Comparison of ENCODE assay signal across 26 cellular contexts in genomic region chr9:134345737-134346136, GRCh38. TPM values are rescaled to one million over a fixed set of nuclear protein-coding genes. Genes with fewer than 3 reads are reported as not detected.
DNase-seq lines count a peak whose midpoint lies in the region; ATAC-seq, FAIRE-seq and TF ChIP-seq lines count a peak whose summit lies in the region.
"Had no signal": no experiment of that assay in that cellular context is flagged by ENCODE, and none has a peak within 500 bp of the region (broad histone marks: within the 10 kb centered on the region; RNA-seq: fewer than 3 reads in every experiment).

No MANE protein-coding gene starts in this region.

- no peaks in the 10 kb centered on the region for H3K27me3 ChIP-seq in H7 (ENCODE audit: control insufficient read depth, insufficient read depth, low read length)
- H3K27me3 ChIP-seq in K562 (ENCODE audit: control insufficient read depth in 2 of 2, insufficient read depth in 2 of 2, low read length in 2 of 2), result no peaks in the 10 kb centered on the region
- no peaks in the 10 kb centered on the region for H3K27me3 ChIP-seq in gastrocnemius medialis
- H3K27me3 ChIP-seq in lower lobe of right lung (ENCODE audit: low read depth), result no peaks in the 10 kb centered on the region

- TF ChIP-seq EP300 in A549 (IDR thresholded peaks at IDR 0.05), result no peak
- TF ChIP-seq EP300 in K562 (IDR thresholded peaks at IDR 0.05; ENCODE audit: low read length), result no peak

- POLR2A ChIA-PET in A549 (lab: Yijun Ruan, JAX) (no interaction called here), K562 (lab: Yijun Ruan, JAX) (interaction anchor here (0.6 to 1.8 kb wide), 2 partner anchors 18 to 1237 kb away, joined by 3 to 7 read pairs; no protein-coding TSS in a partner anchor)

- peaks cover 48% of the 10 kb centered on the region for H4K20me1 ChIP-seq in K562 (replicated peaks; ENCODE audit: control insufficient read depth, insufficient read depth, low read length)

- no peaks in the 10 kb centered on the region for H3K36me3 ChIP-seq in H7 (replicated peaks; ENCODE audit: control insufficient read depth, insufficient read depth, low read length)
- no peaks in the 10 kb centered on the region; the same call in 2 of the 3 replicates for H3K36me3 ChIP-seq in K562 (ENCODE audit: control insufficient read depth, insufficient read depth, low read length)
- no peaks in the 10 kb centered on the region for H3K36me3 ChIP-seq in gastrocnemius medialis
- no peaks in the 10 kb centered on the region for H3K36me3 ChIP-seq in lower lobe of right lung

- H3K9me1 ChIP-seq in K562 (ENCODE audit: control insufficient read depth, insufficient read depth, low read length), result peaks cover 7% of the 10 kb centered on the region

- TF ChIP-seq POLR2A in A549 (IDR thresholded peaks at IDR 0.05; ENCODE audit: low read length) (no peak), K562 (conservative IDR thresholded peaks at IDR 0.05) (no peak), gastrocnemius medialis (IDR thresholded peaks at IDR 0.05) (no peak)

- WGBS in A549 (ENCODE audit: missing lambda C conversion rate), result 91% methylated on average over 12 of the region's 12 CpGs
- WGBS in K562 (ENCODE audit: insufficient coverage, low coverage, missing lambda C conversion rate), result 75% methylated on average over 8 of the region's 12 CpGs

- no peak for DNase-seq in A549 (ENCODE audit: low read depth in 1 of 2, low spot score in 1 of 2)
- peak; percentile 66 for DNase-seq in H7
- DNase-seq in K562 (ENCODE audit: extremely low read depth in 1 of 4, low spot score in 3 of 4), result no peak
- no peak for DNase-seq in gastrocnemius medialis
- DNase-seq in lower lobe of right lung, result no peak
- DNase-seq: 8988T; AML-193; Calu3; DMS79 treated with DMSO at 0.1 percent for 48 hours; GF-D8; KBM-7; MV-4-11; NCI-H1105 treated with DMSO at 0.1 percent for 48 hours; NCI-H146; NCI-H1930; NCI-H2107; NCI-H446 treated with DMSO at 0.1 percent for 48 hours; NCI-H526; NK-92 treated with Interleukin-12 subunit alpha and Interleukin-12 subunit beta, amount 100 ng/mL, for 24 hours; PC-9; SHP77 had no signal

- in situ Hi-C loops in K562 (cut with MboI) (no loop called here), gastrocnemius medialis (cut with MboI; ENCODE audit: low sequenced_read_pairs in 4 of 4) (loop anchor here in 1 of 4 donors (25.0 kb wide), 1 partner anchor 92 kb away; no protein-coding TSS in a partner anchor)

- H3K4me2 ChIP-seq in A549 (no peak overlapping the region), K562 (ENCODE audit: insufficient read depth, low read length) (no peak overlapping the region)
- H3K4me2 ChIP-seq: PC-9 had no signal

- FAIRE-seq in A549 (lab: Jason Lieb, UNC) (no peak), K562 (lab: Jason Lieb, UNC) (no peak)
- FAIRE-seq: GM12891, H1 had no signal

- H3K4me3 ChIP-seq in A549 (no peak overlapping the region), H7 (ENCODE audit: insufficient read depth, low read depth, low read length) (no peak overlapping the region), K562 (no peak overlapping the region), gastrocnemius medialis (peak overlapping the region in 1 of 4 donors; percentile 17), lower lobe of right lung (no peak overlapping the region)
- H3K4me3 ChIP-seq: PC-9 had no signal

- no peak for TF ChIP-seq RAD21 in A549 (conservative IDR thresholded peaks at IDR 0.05 in 1 of 2, IDR thresholded peaks at IDR 0.05 in 1 of 2)
- no peak for TF ChIP-seq RAD21 in K562 (CRISPR knock-in tag; conservative IDR thresholded peaks at IDR 0.05 in 1 of 2, IDR thresholded peaks at IDR 0.05 in 1 of 2)

- peaks cover 50% of the 10 kb centered on the region for H3K79me2 ChIP-seq in K562 (ENCODE audit: control insufficient read depth, insufficient read depth, low read length)

- H3K27ac ChIP-seq in A549 (no peak overlapping the region), K562 (ENCODE audit: extremely low read depth, low read depth, low read length) (no peak overlapping the region), gastrocnemius medialis (peak overlapping the region; percentile 85 to 96 (median 90)), lower lobe of right lung (no peak overlapping the region)
- H3K27ac ChIP-seq: C4-2B, PC-9 had no signal

- BruUV-seq in K562 (replicated peaks; lab: Mats Ljungman, UMichigan), result no TSS peak

- no peak overlapping the region; a peak in 1 of 4 replicates for H3K9ac ChIP-seq in K562 (ENCODE audit: insufficient read depth in 1 of 2, low read depth in 2 of 2, low read length in 2 of 2)

- H2AFZ ChIP-seq in K562 (ENCODE audit: low read depth, low read length), result no peak overlapping the region
- H2AFZ ChIP-seq: PC-9 had no signal

- ATAC-seq in A549 (no peak), K562 (no peak), gastrocnemius medialis (no peak), GM21390 (IDR thresholded peaks at IDR 0.05; ENCODE audit: unreplicated experiment) (no peak), lower lobe of right lung (no peak), HG03095 (IDR thresholded peaks at IDR 0.05; ENCODE audit: unreplicated experiment) (no peak)

- H3K4me1 ChIP-seq in A549, result no peaks in the 10 kb centered on the region
- H3K4me1 ChIP-seq in K562 (replicated peaks in 1 of 2; ENCODE audit: control insufficient read depth in 2 of 2, insufficient read depth in 2 of 2, low read length in 2 of 2), result peaks cover 21 to 98% of the 10 kb centered on the region in 2 experiments
- H3K4me1 ChIP-seq in gastrocnemius medialis, result peaks cover 97 to 100% of the 10 kb centered on the region in 2 donors
- H3K4me1 ChIP-seq in lower lobe of right lung, result peaks cover 83% of the 10 kb centered on the region

- intact Hi-C loops in K562 (cut with micrococcal nuclease), result no loop called here
- intact Hi-C loops in gastrocnemius medialis (cut with DNase I; ENCODE audit: low total_unique reads), result no loop called here
- intact Hi-C loops in lower lobe of right lung (cut with DNase I), result no loop called here

- H3K9me3 ChIP-seq in A549 (no peaks in the 10 kb centered on the region), K562 (replicated peaks; ENCODE audit: control insufficient read depth, insufficient read depth, low read depth, low read length) (no peaks in the 10 kb centered on the region), gastrocnemius medialis (no peaks in the 10 kb centered on the region), lower lobe of right lung (no peaks in the 10 kb centered on the region)

- CTCF ChIA-PET in A549 (lab: Yijun Ruan, JAX) (interaction anchor here (0.6 kb wide), 1 partner anchor 10 kb away, joined by 3 read pairs; no protein-coding TSS in a partner anchor), K562 (lab: Yijun Ruan, JAX; ENCODE audit: low intra/inter-chr PET ratio) (interaction anchor here (0.6 kb wide), 1 partner anchor 87 kb away, joined by 3 read pairs; no protein-coding TSS in a partner anchor)

- TF ChIP-seq CTCF in A549 (IDR thresholded peaks at IDR 0.05) (no peak), K562 (IDR thresholded peaks at IDR 0.05 in 2 of 3, conservative IDR thresholded peaks at IDR 0.05 in 1 of 3; ENCODE audit: insufficient read depth in 2 of 3, low read depth in 1 of 3, low read length in 3 of 3) (no peak), gastrocnemius medialis (IDR thresholded peaks at IDR 0.05 in 4 of 5, conservative IDR thresholded peaks at IDR 0.05 in 1 of 5) (no peak), lower lobe of right lung (IDR thresholded peaks at IDR 0.05) (no peak)

TF ChIP-seq in A549, 52 proteins besides CTCF, POLR2A, EP300 and RAD21 (continues in another document):
- TF ChIP-seq ZFP36 (IDR thresholded peaks at IDR 0.05; ENCODE audit: borderline replicate concordance, partially characterized antibody) (peak; percentile 97), HDAC2 (IDR thresholded peaks at IDR 0.05) (no peak), ZSCAN20 (CRISPR knock-in tag; IDR thresholded peaks at IDR 0.05) (no peak), ESRRA (IDR thresholded peaks at IDR 0.05; ENCODE audit: borderline replicate concordance, low read length) (no peak), MAZ (IDR thresholded peaks at IDR 0.05; ENCODE audit: borderline replicate concordance, low read depth, low read length) (no peak), ZNF302 (CRISPR knock-in tag; IDR thresholded peaks at IDR 0.05) (no peak)

TF ChIP-seq in K562, 482 proteins besides CTCF, POLR2A, EP300 and RAD21 (continues in another document):
- TF ChIP-seq PTBP1 (IDR thresholded peaks at IDR 0.05; ENCODE audit: low read depth, low read length) (0 out of 2 replicates have a peak, but pooled peaks have one; percentile 67), ZNF436 (CRISPR knock-in tag; IDR thresholded peaks at IDR 0.05) (peak; percentile 87), EWSR1 (IDR thresholded peaks at IDR 0.05; ENCODE audit: borderline replicate concordance, low read depth, partially characterized antibody) (no peak), ZFP36 (IDR thresholded peaks at IDR 0.05; ENCODE audit: low read depth, low read length, partially characterized antibody) (peak; percentile 100), CTBP1 (IDR thresholded peaks at IDR 0.05; ENCODE audit: borderline replicate concordance) (no peak), SLC30A9 (CRISPR knock-in tag; IDR thresholded peaks at IDR 0.05) (no peak)

RNA-seq across cellular contexts. Expression of gene RXRA, which starts 19.5 kb away (rescaled TPM):
- polyA plus RNA-seq in A549 (2011; rRNA removed) (6.6 and 10.2 TPM in 2 replicates), A549 (2017; fragmentation: RNase III; extraction: RNeasy Plus Mini Kit Qiagen cat#74134 plus additional on column Dnase treatment) (22.0 to 23.9 TPM (median 22.5 TPM) in 3 replicates), K562 (2011; rRNA removed) (4.0 and 4.6 TPM in 2 replicates), K562 (2014; fragmentation: Illumina TruSeq; extraction: Trizol) (5.2 and 14.5 TPM in 2 replicates), K562 (2014; fragmentation: Nextera tagmentation; extraction: Ambion mirVana) (under 1 TPM; 0.35 to 0.56 TPM), K562 (2014; rRNA removed) (6.8 and 14.8 TPM in 2 replicates)
- polyA plus RNA-seq in A549 (2012; cell fraction: cytosol; rRNA removed), result 16.7 and 21.8 TPM in 2 replicates
- 25.5 and 28.7 TPM in 2 replicates for polyA plus RNA-seq in A549 (2012; cell fraction: nucleus; rRNA removed)
- 8.2 and 12.5 TPM in 2 replicates for polyA minus RNA-seq in A549 (2011; rRNA and poly(A)+ RNA removed)
- total RNA-seq in H7 (2014; rRNA removed; shearing (Covaris generic)), result 17.7 and 23.2 TPM in 2 replicates
- total RNA-seq in K562 (2011; cell fraction: chromatin; rRNA removed; ENCODE audit: low replicate concordance), result 9.2 and 26.3 TPM in 2 replicates
- total RNA-seq in K562 (2011; cell fraction: nucleolus; rRNA removed), result 12.6 and 15.3 TPM in 2 replicates
- 9.4 and 10.3 TPM in 2 replicates for total RNA-seq in K562 (2011; cell fraction: nucleoplasm; rRNA removed)
- total RNA-seq in K562 (2014; rRNA removed) (9.6 and 11.0 TPM in 2 replicates), K562 (2014; rRNA removed; fragmentation: Illumina TruSeq; extraction: Trizol) (1.5 and 1.8 TPM in 2 replicates), K562 (2015; rRNA removed; fragmentation: Illumina TruSeq; extraction: Trizol) (4.2 and 5.7 TPM in 2 replicates), K562 (2021) (21.4 and 23.6 TPM in 2 replicates), gastrocnemius medialis (100 to 1,000 TPM in 3 of 4 donors, 10 to 100 TPM in 1; 70.8 to 224 (median 160) TPM), lower lobe of right lung (85.7 TPM)
- polyA plus RNA-seq in K562 (2011; cell fraction: cytosol; rRNA removed), result 8.4 and 14.0 TPM in 2 replicates
- polyA plus RNA-seq in K562 (2011; cell fraction: nucleus; rRNA removed), result 7.8 and 14.2 TPM in 2 replicates
- polyA plus RNA-seq in K562 (2012), result 13.9 and 14.6 TPM in 2 replicates
- 2.2 and 4.3 TPM in 2 replicates for polyA minus RNA-seq in K562 (2011; rRNA and poly(A)+ RNA removed)
- 13.6 and 24.3 TPM in 2 replicates for polyA minus RNA-seq in K562 (2011; cell fraction: cytosol; rRNA and poly(A)+ RNA removed)
- polyA minus RNA-seq in K562 (2011; cell fraction: nucleus; rRNA and poly(A)+ RNA removed), result 6.7 and 8.4 TPM in 2 replicates

Comparison
In these comparisons a context has a peak if more than half of its experiments do, and no peak if none do; other contexts are left out.
1. H3K27ac ChIP-seq: peak in gastrocnemius medialis (4 of 4); none in A549 (0 of 2), K562 (single experiment) and lower lobe of right lung (single experiment).
2. Of the 35 proteins assayed by ChIP-seq in both K562 and A549: peak only in K562: KDM1A; only in A549: none; in both: ZFP36; in neither: 32; mixed calls (peak in some experiments, not most) for 1.